1 cellular context compared by ENCODE assay signal in genomic region chr21:46050651-46051378, GRCh38.
TF ChIP-seq lines count a peak whose summit lies in the region.

No MANE protein-coding gene starts in this region.

TF ChIP-seq in GM23338, 12 proteins besides CTCF, POLR2A, EP300 and RAD21:
- no peak for TF ChIP-seq NANOG (IDR thresholded peaks at IDR 0.05; ENCODE audit: borderline replicate concordance)
- no peak for TF ChIP-seq STAT1 (IDR thresholded peaks at IDR 0.05; ENCODE audit: unreplicated experiment)
- no peak for TF ChIP-seq ZNF331 (CRISPR knock-in tag; IDR thresholded peaks at IDR 0.05; ENCODE audit: low read depth)
- TF ChIP-seq ZNF462 (CRISPR knock-in tag; IDR thresholded peaks at IDR 0.05) = no peak
- no peak for TF ChIP-seq EZH2phosphoT487 (IDR thresholded peaks at IDR 0.05; ENCODE audit: unreplicated experiment)
- no peak for TF ChIP-seq ETS1 (IDR thresholded peaks at IDR 0.05)
- TF ChIP-seq POLR2AphosphoS5 (IDR thresholded peaks at IDR 0.05; ENCODE audit: low read depth) = no peak
- TF ChIP-seq CREB1 (CRISPR knock-in tag; IDR thresholded peaks at IDR 0.05; ENCODE audit: low read depth) = no peak
- TF ChIP-seq REST (IDR thresholded peaks at IDR 0.05; ENCODE audit: unreplicated experiment) = no peak
- no peak for TF ChIP-seq ZNF114 (CRISPR knock-in tag; IDR thresholded peaks at IDR 0.05)
- TF ChIP-seq JUNB (IDR thresholded peaks at IDR 0.05; ENCODE audit: unreplicated experiment) = no peak
- TF ChIP-seq EZH2 (IDR thresholded peaks at IDR 0.05; ENCODE audit: low read depth, unreplicated experiment) = no peak
